In the genomic region with DNA sequence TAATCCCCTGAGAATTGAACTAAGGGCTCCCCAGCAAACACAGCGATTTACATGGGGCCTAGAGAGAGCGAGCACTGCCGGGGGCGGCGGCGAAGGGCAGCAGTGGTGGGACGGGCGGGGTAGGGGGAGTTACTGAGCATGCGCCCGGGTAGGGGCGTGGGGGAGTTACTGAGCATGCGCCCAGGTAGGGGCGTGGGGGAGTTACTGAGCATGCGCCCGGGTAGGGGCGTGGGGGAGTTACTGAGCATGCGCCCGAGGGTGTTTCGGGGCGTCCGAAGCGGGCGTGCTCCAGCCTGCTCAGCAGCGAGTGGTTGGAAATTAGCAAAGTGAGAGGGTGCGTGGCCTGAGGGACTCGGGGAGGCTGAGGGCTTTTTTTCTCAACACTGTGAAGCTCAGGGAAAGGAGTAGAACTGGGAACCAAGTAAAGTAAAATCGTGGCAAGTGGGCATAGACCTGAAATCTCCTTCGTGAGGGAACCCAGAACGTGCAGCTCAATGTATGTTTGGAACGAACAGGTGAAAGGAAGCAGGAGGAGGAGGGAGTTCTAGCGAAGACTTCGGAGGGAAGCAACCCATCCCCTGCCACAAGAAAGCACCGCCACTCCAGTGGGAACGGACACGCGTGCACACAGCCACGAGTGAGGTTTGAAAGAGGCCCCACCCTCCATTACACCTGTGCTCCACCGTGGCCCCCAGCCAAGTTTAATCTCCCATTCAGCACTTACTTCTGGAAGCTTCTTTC, we compare ENCODE assay signal across 8 cellular contexts. TPM values are rescaled to one million over a fixed set of nuclear protein-coding genes. Genes with fewer than 3 reads are reported as not detected.
DNase-seq lines count a peak whose midpoint lies in the region; ATAC-seq and TF ChIP-seq lines count a peak whose summit lies in the region.

No MANE protein-coding gene starts in this region.

- H3K9me3 ChIP-seq in ES-I3 (ENCODE audit: control insufficient read depth, insufficient read depth, low read length), result no peaks in the 10 kb centered on the region
- H3K9me3 ChIP-seq in HAP-1, result no peaks in the 10 kb centered on the region
- no peaks in the 10 kb centered on the region for H3K9me3 ChIP-seq in MG63
- no peaks in the 10 kb centered on the region for H3K9me3 ChIP-seq in gastroesophageal sphincter
- H3K9me3 ChIP-seq in neutrophil, result no peaks in the 10 kb centered on the region

- in situ Hi-C loops in HAP-1 (cut with MboI; ENCODE audit: low sequenced_read_pairs), result no loop called here

- TF ChIP-seq CTCF in gastroesophageal sphincter (IDR thresholded peaks at IDR 0.05) (no peak), neutrophil (IDR thresholded peaks at IDR 0.05) (no peak)

- peak; percentile 93 for ATAC-seq in gastroesophageal sphincter

- H3K9ac ChIP-seq in ES-I3 (ENCODE audit: low read depth, low read length), result peak overlapping the region; percentile 91

- H3K4me3 ChIP-seq in HAP-1 (peak overlapping the region; percentile 30), MG63 (peak overlapping the region; percentile 53), gastroesophageal sphincter (peak overlapping the region; percentile 56 to 62), neutrophil (ENCODE audit: low read depth in 1 of 2, low read length in 1 of 2) (peak overlapping the region; percentile 70 to 86)

- peak; percentile 93 to 97 for DNase-seq in HAP-1 (ENCODE audit: low spot score in 2 of 2)
- peak; percentile 80 for DNase-seq in MG63
- DNase-seq in SIG-M5 (lab: John Stamatoyannopoulos, UW), result peak; percentile 23
- DNase-seq in activated naive CD4-positive, alpha-beta T cell (lab: John Stamatoyannopoulos, UW), result peak; percentile 80 to 92 (median 86)
- peak; percentile 19 to 90 (median 74) for DNase-seq in substantia nigra (lab: John Stamatoyannopoulos, UW)

- H3K36me3 ChIP-seq in ES-I3 (ENCODE audit: insufficient read depth, low read length) (no peaks in the 10 kb centered on the region), HAP-1 (replicated peaks) (no peaks in the 10 kb centered on the region; the same call in 1 of the 2 replicates), MG63 (no peaks in the 10 kb centered on the region), gastroesophageal sphincter (peaks cover 0 to 6% of the 10 kb centered on the region in 2 donors), neutrophil (peaks cover 17% of the 10 kb centered on the region)

- 7% methylated on average over 26 of the region's 38 CpGs; no CpG with 5 or more reads in 1 of the 2 donors for WGBS in gastroesophageal sphincter (ENCODE audit: low coverage in 1 of 2), 2 donors

- H3K27ac ChIP-seq in gastroesophageal sphincter, result peak overlapping the region in 3 of 4 donors; percentile 68 to 79 (median 78)
- H3K27ac ChIP-seq in neutrophil, result peak overlapping the region; percentile 58
- H3K27ac ChIP-seq in substantia nigra (ENCODE audit: low read depth, low read length, poor library complexity, severe bottlenecking), result peak overlapping the region; percentile 85

- peaks cover 10% of the 10 kb centered on the region; the same call in 1 of the 2 replicates for H3K4me1 ChIP-seq in ES-I3 (ENCODE audit: insufficient read depth, low read length)
- H3K4me1 ChIP-seq in HAP-1, result peaks cover 13% of the 10 kb centered on the region
- H3K4me1 ChIP-seq in gastroesophageal sphincter, result peaks cover 0 to 27% (median 6%) of the 10 kb centered on the region in 3 donors
- H3K4me1 ChIP-seq in neutrophil (ENCODE audit: control insufficient read depth in 1 of 2, insufficient read depth in 1 of 2, low read depth in 1 of 2, low read length in 1 of 2), result peaks cover 25 to 41% of the 10 kb centered on the region in 2 experiments

- no peak for TF ChIP-seq EP300 in gastroesophageal sphincter (IDR thresholded peaks at IDR 0.05)

- no peaks in the 10 kb centered on the region for H3K27me3 ChIP-seq in HAP-1 (ENCODE audit: low read depth)
- H3K27me3 ChIP-seq in MG63, result no peaks in the 10 kb centered on the region
- no peaks in the 10 kb centered on the region for H3K27me3 ChIP-seq in gastroesophageal sphincter
- no peaks in the 10 kb centered on the region for H3K27me3 ChIP-seq in neutrophil

- TF ChIP-seq POLR2A in gastroesophageal sphincter (IDR thresholded peaks at IDR 0.05), result peak; percentile 23 to 32

RNA-seq across cellular contexts. Expression of a gene that starts 34.3 kb away (rescaled TPM):
- 45.6 and 48.8 TPM in 2 replicates for total RNA-seq in MG63 (2014; rRNA removed; shearing (Covaris generic); ENCODE audit: low replicate concordance)
- total RNA-seq in gastroesophageal sphincter, result 100 to 1,000 TPM; 133 to 372 (median 163) TPM

Comparison
In these comparisons a context has a peak if more than half of its experiments do, and no peak if none do; other contexts are left out.
1. Peak in every context shown above with its lines: DNase-seq, ATAC-seq, H3K4me3 ChIP-seq and H3K27ac ChIP-seq.
2. DNase-seq: peak in every context shown above with its lines; median percentile 95 in HAP-1; 86 in activated naive CD4-positive, alpha-beta T cell; 80 in MG63; 74 in substantia nigra; 23 in SIG-M5.